Comparison of ENCODE assay signal across 18 cellular contexts in the genomic region with DNA sequence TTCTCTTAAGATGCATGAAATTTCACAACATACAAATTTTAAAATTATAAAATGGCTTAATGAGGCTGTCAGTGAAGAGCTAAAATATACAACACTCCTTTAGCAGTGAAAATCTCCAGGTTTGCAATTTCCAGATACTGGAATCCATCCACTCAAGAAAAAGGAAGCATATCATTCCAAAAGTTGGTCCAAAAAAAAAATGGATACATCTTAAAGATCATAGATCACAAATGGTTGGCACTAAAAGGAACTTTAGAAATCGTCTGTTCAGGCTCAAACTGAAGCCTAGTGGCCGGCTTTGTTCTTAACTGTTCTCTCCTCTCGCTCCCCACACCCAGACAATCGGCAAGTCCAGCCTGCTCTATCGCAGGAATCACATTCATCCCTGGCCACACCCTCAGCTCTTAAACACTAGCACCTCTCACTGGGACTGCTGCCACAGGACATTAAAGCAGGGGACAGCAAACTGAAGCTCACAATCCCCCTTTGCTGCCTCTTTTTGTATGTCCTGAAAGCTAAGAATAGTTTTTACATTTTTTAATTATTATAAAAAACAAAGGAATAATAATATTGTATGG.
DNase-seq lines count a peak whose midpoint lies in the region; ATAC-seq, FAIRE-seq and TF ChIP-seq lines count a peak whose summit lies in the region.
"Had no signal": no experiment of that assay in that cellular context is flagged by ENCODE, and none has a peak within 500 bp of the region (broad histone marks: within the 10 kb centered on the region; RNA-seq: fewer than 3 reads in every experiment).

No MANE protein-coding gene starts in this region.

- peak; percentile 78 for TF ChIP-seq EP300 in K562 (IDR thresholded peaks at IDR 0.05; ENCODE audit: low read length)

- H4K8ac ChIP-seq in mesendoderm (ENCODE audit: low read depth, low read length), result no peak overlapping the region

- peak overlapping the region; percentile 27; the same call in 1 of the 2 replicates for H3K4me2 ChIP-seq in K562 (ENCODE audit: insufficient read depth, low read length)
- H3K4me2 ChIP-seq in mesendoderm (ENCODE audit: low read length), result no peak overlapping the region
- H3K4me2 ChIP-seq: BLaER1 had no signal

- H3K4ac ChIP-seq in mesendoderm (ENCODE audit: low read depth, low read length), result no peak overlapping the region

- WGBS in K562 (ENCODE audit: insufficient coverage, low coverage, missing lambda C conversion rate), result 0% methylated on average over 5 of the region's 5 CpGs
- no CpG with 5 or more reads among the region's 5 CpGs for WGBS in mesendoderm (ENCODE audit: extremely low coverage, insufficient coverage, low lambda C conversion rate)

- H2BK120ac ChIP-seq in mesendoderm (ENCODE audit: low read depth, low read length), result no peak overlapping the region

- H3K56ac ChIP-seq in mesendoderm (ENCODE audit: low read length), result no peak overlapping the region

- peak; percentile 100 for ATAC-seq in K562
- ATAC-seq in GM18520 (IDR thresholded peaks at IDR 0.05; ENCODE audit: unreplicated experiment), result no peak
- ATAC-seq in GM21576 (IDR thresholded peaks at IDR 0.05; ENCODE audit: unreplicated experiment), result no peak
- ATAC-seq in HG03342 (IDR thresholded peaks at IDR 0.05; ENCODE audit: unreplicated experiment), result no peak
- ATAC-seq: activated CD8-positive, alpha-beta memory T cell treated with anti-CD3 and anti-CD28 coated beads, Interleukin-2, amount 10 ng/mL, durations not matched to agents 7 days and 5 days; left cardiac atrium had no signal

- H2BK5ac ChIP-seq in mesendoderm (ENCODE audit: low read length), result no peak overlapping the region

- H3K27ac ChIP-seq in K562 (ENCODE audit: extremely low read depth, low read depth, low read length) (peak overlapping the region; percentile 74; the same call in 2 of the 3 replicates), mesendoderm (ENCODE audit: low read depth, low read length) (no peak overlapping the region)
- H3K27ac ChIP-seq: BLaER1, brain microvascular endothelial cell, VCaP had no signal

- H3K27me3 ChIP-seq in Caco-2 (replicated peaks; ENCODE audit: control insufficient read depth, insufficient read depth, low read length) (no peaks in the 10 kb centered on the region), K562 (ENCODE audit: control insufficient read depth in 2 of 2, insufficient read depth in 2 of 2, low read length in 2 of 2) (no peaks in the 10 kb centered on the region), mesendoderm (ENCODE audit: insufficient read depth, low read length, poor library complexity) (no peaks in the 10 kb centered on the region)
- H3K27me3 ChIP-seq: BLaER1, brain microvascular endothelial cell had no signal

- no peak overlapping the region for H3K18ac ChIP-seq in mesendoderm (ENCODE audit: low read length)

- H3K4me3 Mint-ChIP-seq in Caco-2 (ENCODE audit: unreplicated experiment), result no peak overlapping the region
- H3K4me3 Mint-ChIP-seq: activated CD8-positive, alpha-beta memory T cell treated with anti-CD3 and anti-CD28 coated beads, Interleukin-2, amount 10 ng/mL, durations not matched to agents 7 days and 5 days had no signal

- H3K36me3 ChIP-seq in Caco-2 (ENCODE audit: control insufficient read depth, insufficient read depth, low read length) (no peaks in the 10 kb centered on the region), K562 (ENCODE audit: control insufficient read depth, insufficient read depth, low read length) (no peaks in the 10 kb centered on the region), mesendoderm (ENCODE audit: control insufficient read depth, insufficient read depth, low read length) (no peaks in the 10 kb centered on the region)
- H3K36me3 ChIP-seq: BLaER1, brain microvascular endothelial cell had no signal

- CTCF ChIA-PET in Caco-2 (lab: Charles Lee), result no interaction called here
- CTCF ChIA-PET in K562 (lab: Yijun Ruan, JAX; ENCODE audit: low intra/inter-chr PET ratio), result no interaction called here

- H4K5ac ChIP-seq in mesendoderm (ENCODE audit: low read length), result no peak overlapping the region

- no peaks in the 10 kb centered on the region for H3K36me3 Mint-ChIP-seq in Caco-2 (ENCODE audit: insufficient read depth, unreplicated experiment)
- H3K36me3 Mint-ChIP-seq: activated CD8-positive, alpha-beta memory T cell treated with anti-CD3 and anti-CD28 coated beads, Interleukin-2, amount 10 ng/mL, durations not matched to agents 7 days and 5 days had no signal

- H3K4me1 ChIP-seq in Caco-2 (no peaks in the 10 kb centered on the region), K562 (replicated peaks in 1 of 2; ENCODE audit: control insufficient read depth in 2 of 2, insufficient read depth in 2 of 2, low read length in 2 of 2) (peaks cover 2 to 15% of the 10 kb centered on the region in 2 experiments; a peak in 2 of 5 replicates), mesendoderm (ENCODE audit: control insufficient read depth, low read depth, low read length) (no peaks in the 10 kb centered on the region)
- H3K4me1 ChIP-seq: BLaER1 had no signal

- no peak overlapping the region for H3K23ac ChIP-seq in mesendoderm (ENCODE audit: low read length)

- H3K79me2 ChIP-seq in K562 (ENCODE audit: control insufficient read depth, insufficient read depth, low read length), result no peaks in the 10 kb centered on the region
- no peaks in the 10 kb centered on the region for H3K79me2 ChIP-seq in mesendoderm (ENCODE audit: control insufficient read depth, insufficient read depth, low read length)

- H3K4me3 ChIP-seq in Caco-2 (ENCODE audit: low read depth, low read length) (no peak overlapping the region), K562 (no peak overlapping the region), mesendoderm (ENCODE audit: low read length) (no peak overlapping the region)
- H3K4me3 ChIP-seq: BLaER1 had no signal

- peak; percentile 2 to 33 for DNase-seq in Caco-2
- peak in 44 of 76 experiments; percentile 1 to 90 (median 66) for DNase-seq in HUDEP-2 (lab: John Stamatoyannopoulos, UW; ENCODE audit: unreplicated experiment in 76 of 76)
- peak; percentile 66 to 94 (median 76) for DNase-seq in K562 (ENCODE audit: extremely low read depth in 1 of 4, low spot score in 3 of 4)
- DNase-seq in mesendoderm, result peak; percentile 61
- DNase-seq in NCI-H226, result no peak
- DNase-seq: activated CD8-positive, alpha-beta memory T cell treated with anti-CD3 and anti-CD28 coated beads, Interleukin-2, amount 10 ng/mL, durations not matched to agents 7 days and 5 days; activated gamma-delta T cell treated with Interleukin-2 at 50 U/mL for 16 hours; brain microvascular endothelial cell; left cardiac atrium; NCI-H2029; SIG-M5; stimulated activated CD4-positive, alpha-beta T cell treated with anti-CD3 and anti-CD28 coated beads, Interleukin-1b, Interleukin-23, amount 100 ng/mL, for 48 hours; stimulated activated CD8-positive, alpha-beta memory T cell treated with anti-CD3 and anti-CD28 coated beads, Interleukin-4, amount 100 ng/mL, for 48 hours had no signal

- H3K9ac ChIP-seq in K562 (ENCODE audit: insufficient read depth in 1 of 2, low read depth in 2 of 2, low read length in 2 of 2) (peak overlapping the region in 1 of 2 experiments; percentile 41; a peak in 2 of 4 replicates), mesendoderm (ENCODE audit: low read length) (no peak overlapping the region)
- H3K9ac ChIP-seq: BLaER1 had no signal

- no TSS peak for BruUV-seq in Caco-2 (replicated peaks; lab: Mats Ljungman, UMichigan)
- no TSS peak for BruUV-seq in K562 (replicated peaks; lab: Mats Ljungman, UMichigan)

- H2BK15ac ChIP-seq in mesendoderm (replicated peaks; ENCODE audit: low read depth), result no peak overlapping the region

- H3K79me1 ChIP-seq in mesendoderm (ENCODE audit: low read length), result no peaks in the 10 kb centered on the region

- H3K4me1 Mint-ChIP-seq in Caco-2 (ENCODE audit: low read depth, unreplicated experiment), result no peaks in the 10 kb centered on the region
- H3K4me1 Mint-ChIP-seq: activated CD8-positive, alpha-beta memory T cell treated with anti-CD3 and anti-CD28 coated beads, Interleukin-2, amount 10 ng/mL, durations not matched to agents 7 days and 5 days had no signal

- H2AFZ ChIP-seq in K562 (ENCODE audit: low read depth, low read length), result peak overlapping the region; percentile 87

- POLR2A ChIA-PET in Caco-2 (lab: Charles Lee) (no interaction called here), K562 (lab: Yijun Ruan, JAX) (interaction anchor here (0.7 to 1.8 kb wide), 5 partner anchors 10 to 220 kb away, joined by 3 to 15 read pairs (median 3); no protein-coding TSS in a partner anchor)

- intact Hi-C loops in Caco-2 (cut with micrococcal nuclease; ENCODE audit: unreplicated experiment) (no loop called here), K562 (cut with micrococcal nuclease) (loop anchor here (1.0 to 10.0 kb wide), 6 partner anchors 21 to 934 kb away; no protein-coding TSS in a partner anchor)

- no peaks in the 10 kb centered on the region for H3K9me3 ChIP-seq in Caco-2
- no peaks in the 10 kb centered on the region for H3K9me3 ChIP-seq in K562 (replicated peaks; ENCODE audit: control insufficient read depth, insufficient read depth, low read depth, low read length)
- H3K9me3 ChIP-seq: BLaER1 had no signal

- no peaks in the 10 kb centered on the region for H4K20me1 ChIP-seq in K562 (replicated peaks; ENCODE audit: control insufficient read depth, insufficient read depth, low read length)
- H4K20me1 ChIP-seq: BLaER1 had no signal

- H3K9me1 ChIP-seq in K562 (ENCODE audit: control insufficient read depth, insufficient read depth, low read length), result no peaks in the 10 kb centered on the region

- H2AK5ac ChIP-seq in mesendoderm (ENCODE audit: low read length), result no peak overlapping the region

- H3K27me3 Mint-ChIP-seq in Caco-2 (ENCODE audit: insufficient read depth, unreplicated experiment), result no peaks in the 10 kb centered on the region
- H3K27me3 Mint-ChIP-seq: activated CD8-positive, alpha-beta memory T cell treated with anti-CD3 and anti-CD28 coated beads, Interleukin-2, amount 10 ng/mL, durations not matched to agents 7 days and 5 days had no signal

- TF ChIP-seq RAD21 in K562 (CRISPR knock-in tag; conservative IDR thresholded peaks at IDR 0.05 in 1 of 2, IDR thresholded peaks at IDR 0.05 in 1 of 2), result peak; percentile 67 to 84

- in situ Hi-C loops in K562 (cut with MboI), result no loop called here

- peak; percentile 97 for FAIRE-seq in K562 (lab: Jason Lieb, UNC)

- TF ChIP-seq CTCF in Caco-2 (IDR thresholded peaks at IDR 0.05; ENCODE audit: insufficient read depth in 1 of 2, low read depth in 1 of 2, low read length in 1 of 2, severe bottlenecking in 1 of 2, unreplicated experiment in 1 of 2) (no peak), K562 (IDR thresholded peaks at IDR 0.05 in 2 of 3, conservative IDR thresholded peaks at IDR 0.05 in 1 of 3; ENCODE audit: insufficient read depth in 2 of 3, low read depth in 1 of 3, low read length in 3 of 3) (peak; percentile 53 to 68 (median 67); a peak in 5 of 6 replicates)

- no peaks in the 10 kb centered on the region for H3K9me3 Mint-ChIP-seq in Caco-2 (ENCODE audit: unreplicated experiment)

- no peak overlapping the region for H3K27ac Mint-ChIP-seq in Caco-2 (ENCODE audit: unreplicated experiment)
- H3K27ac Mint-ChIP-seq: activated CD8-positive, alpha-beta memory T cell treated with anti-CD3 and anti-CD28 coated beads, Interleukin-2, amount 10 ng/mL, durations not matched to agents 7 days and 5 days had no signal

- TF ChIP-seq POLR2A in K562 (conservative IDR thresholded peaks at IDR 0.05), result no peak

TF ChIP-seq in K562, 482 proteins besides CTCF, POLR2A, EP300 and RAD21 (continues in another document):
- TF ChIP-seq DPF2 (IDR thresholded peaks at IDR 0.05) (peak; percentile 70; the same call in 1 of the 2 replicates), LEF1 (IDR thresholded peaks at IDR 0.05) (peak; percentile 19; the same call in 1 of the 2 replicates), ZBED1 (IDR thresholded peaks at IDR 0.05) (no peak)

Comparison
In these comparisons a context has a peak if more than half of its experiments do, and no peak if none do; other contexts are left out.
1. CTCF ChIP-seq: peak in K562 (3 of 3); none in Caco-2 (0 of 2).